ENCODE assay signal across 33 cellular contexts in the genomic region with DNA sequence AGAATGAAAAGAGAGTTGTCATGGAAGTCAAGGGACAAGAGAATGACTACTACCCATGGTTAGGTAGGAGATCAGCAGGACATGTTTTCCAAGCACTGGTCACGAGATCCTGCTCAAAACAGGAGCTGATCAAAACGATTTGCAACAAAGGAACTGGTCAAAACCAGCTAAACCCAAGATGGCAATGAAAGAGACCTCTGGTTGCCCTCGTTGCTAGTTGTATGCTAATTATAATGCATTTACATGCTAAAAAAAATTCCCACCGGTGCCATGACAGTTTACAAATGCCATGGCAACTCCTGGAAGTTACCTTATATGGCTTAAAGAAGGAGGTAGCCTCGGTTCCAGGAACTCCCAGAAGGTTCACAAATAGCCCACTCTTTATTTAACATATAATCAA.
"Had no signal": no experiment of that assay in that cellular context is flagged by ENCODE, and none has a peak within 500 bp of the region (broad histone marks: within the 10 kb centered on the region; RNA-seq: fewer than 3 reads in every experiment).

No MANE protein-coding gene starts in this region.

- H3K4me1 Mint-ChIP-seq: activated CD4-positive, alpha-beta T cell treated with anti-CD3 and anti-CD28 coated beads, Interleukin-2, amount 10 ng/mL, durations not matched to agents 24 days and 14 days; activated naive CD4-positive, alpha-beta T cell treated with anti-CD3 and anti-CD28 coated beads, Interleukin-2, amount 10 ng/mL, durations not matched to agents 7 days and 5 days; activated naive CD8-positive, alpha-beta T cell treated with anti-CD3 and anti-CD28 coated beads, Interleukin-2, amount 10 ng/mL, durations not matched to agents 7 days and 5 days; natural killer cell had no signal

- DNase-seq: activated CD4-positive, alpha-beta memory T cell treated with anti-CD3 and anti-CD28 coated beads for 36 hours; activated CD4-positive, alpha-beta T cell treated with anti-CD3 and anti-CD28 coated beads, Interleukin-2, amount 10 ng/mL, durations not matched to agents 24 days and 14 days; activated CD4-positive, CD25-positive, alpha-beta regulatory T cell treated with anti-CD3 and anti-CD28 coated beads, Interleukin-2, amount 50 U/mL, for 72 hours; activated CD8-positive, alpha-beta memory T cell treated with anti-CD3 and anti-CD28 coated beads, Interleukin-2, amount 50 U/mL, for 4 hours; activated gamma-delta T cell; activated naive CD4-positive, alpha-beta T cell treated with anti-CD3 and anti-CD28 coated beads, Interleukin-2, amount 10 ng/mL, durations not matched to agents 7 days and 5 days; activated naive CD8-positive, alpha-beta T cell treated with anti-CD3 and anti-CD28 coated beads, Interleukin-2, amount 10 ng/mL, durations not matched to agents 7 days and 5 days; activated T-cell treated with anti-CD3 and anti-CD28 coated beads, Interleukin-2, amount 50 U/mL, for 1 hour; cerebellar nuclear complex; dorsolateral prefrontal cortex; effector memory CD4-positive, alpha-beta T cell; erythroblast; gastrocnemius medialis; hippocampal formation; left lung; lower lobe of right lung; mesenchymal stem cell; natural killer cell; posterior cingulate gyrus; right cardiac atrium; spleen; stimulated activated naive CD4-positive, alpha-beta T cell treated with Interleukin-2 at 50 U/mL for 16 hours; T-helper 17 cell; T1000; testis; WERI-Rb-1 had no signal

- H3K9me3 ChIP-seq: ascending aorta, gastrocnemius medialis, left lung, lower lobe of right lung, spleen, testis, vagina had no signal

- ATAC-seq: gastrocnemius medialis, left lung, lower lobe of right lung, natural killer cell, right cardiac atrium, T-helper 17 cell had no signal

- H3K36me3 ChIP-seq: ascending aorta, cardiac muscle cell, gastrocnemius medialis, left lung, lower lobe of right lung, neural progenitor cell, spleen, vagina had no signal

- H3K27ac ChIP-seq: ascending aorta, cardiac muscle cell, coronary artery, dorsolateral prefrontal cortex, gastrocnemius medialis, left lung, lower lobe of right lung, neural progenitor cell, spleen, testis, vagina, WERI-Rb-1 had no signal

- H3K4me1 ChIP-seq: ascending aorta, gastrocnemius medialis, left lung, lower lobe of right lung, spleen, testis, vagina had no signal

- H3K9ac ChIP-seq: neural progenitor cell had no signal

- H3K4me3 Mint-ChIP-seq: activated CD4-positive, alpha-beta memory T cell treated with anti-CD3 and anti-CD28 coated beads for 36 hours; activated CD4-positive, alpha-beta T cell treated with anti-CD3 and anti-CD28 coated beads, Interleukin-2, amount 10 ng/mL, durations not matched to agents 24 days and 14 days; activated naive CD4-positive, alpha-beta T cell treated with anti-CD3 and anti-CD28 coated beads, Interleukin-2, amount 10 ng/mL, durations not matched to agents 7 days and 5 days; activated naive CD8-positive, alpha-beta T cell treated with anti-CD3 and anti-CD28 coated beads, Interleukin-2, amount 10 ng/mL, durations not matched to agents 7 days and 5 days; brain; natural killer cell; neural progenitor cell; T-helper 17 cell; type B pancreatic cell had no signal

- H2AFZ ChIP-seq: neural progenitor cell had no signal

- H3K4me3 ChIP-seq: ascending aorta, cardiac muscle cell, coronary artery, dorsolateral prefrontal cortex, gastrocnemius medialis, left lung, lower lobe of right lung, neural progenitor cell, spleen, testis, vagina had no signal

- H3K27ac Mint-ChIP-seq: activated CD4-positive, alpha-beta memory T cell treated with anti-CD3 and anti-CD28 coated beads for 36 hours; activated CD4-positive, alpha-beta T cell treated with anti-CD3 and anti-CD28 coated beads, Interleukin-2, amount 10 ng/mL, durations not matched to agents 24 days and 14 days; activated naive CD4-positive, alpha-beta T cell treated with anti-CD3 and anti-CD28 coated beads, Interleukin-2, amount 10 ng/mL, durations not matched to agents 7 days and 5 days; activated naive CD8-positive, alpha-beta T cell treated with anti-CD3 and anti-CD28 coated beads, Interleukin-2, amount 10 ng/mL, durations not matched to agents 7 days and 5 days; brain; natural killer cell; T-helper 17 cell; type B pancreatic cell had no signal

- H3K27me3 ChIP-seq: ascending aorta, gastrocnemius medialis, left lung, neural progenitor cell, spleen, testis, vagina had no signal

- H3K9me3 Mint-ChIP-seq: activated CD4-positive, alpha-beta memory T cell treated with anti-CD3 and anti-CD28 coated beads for 36 hours; activated CD4-positive, alpha-beta T cell treated with anti-CD3 and anti-CD28 coated beads, Interleukin-2, amount 10 ng/mL, durations not matched to agents 24 days and 14 days; activated naive CD4-positive, alpha-beta T cell treated with anti-CD3 and anti-CD28 coated beads, Interleukin-2, amount 10 ng/mL, durations not matched to agents 7 days and 5 days had no signal

- H3K4me2 ChIP-seq: neural progenitor cell had no signal

- H3K36me3 Mint-ChIP-seq: activated CD4-positive, alpha-beta memory T cell treated with anti-CD3 and anti-CD28 coated beads for 36 hours; activated naive CD4-positive, alpha-beta T cell treated with anti-CD3 and anti-CD28 coated beads, Interleukin-2, amount 10 ng/mL, durations not matched to agents 7 days and 5 days; activated naive CD8-positive, alpha-beta T cell treated with anti-CD3 and anti-CD28 coated beads, Interleukin-2, amount 10 ng/mL, durations not matched to agents 7 days and 5 days; brain; natural killer cell; type B pancreatic cell had no signal
